Comparison of ENCODE assay signal across 30 cellular contexts in the genomic region with DNA sequence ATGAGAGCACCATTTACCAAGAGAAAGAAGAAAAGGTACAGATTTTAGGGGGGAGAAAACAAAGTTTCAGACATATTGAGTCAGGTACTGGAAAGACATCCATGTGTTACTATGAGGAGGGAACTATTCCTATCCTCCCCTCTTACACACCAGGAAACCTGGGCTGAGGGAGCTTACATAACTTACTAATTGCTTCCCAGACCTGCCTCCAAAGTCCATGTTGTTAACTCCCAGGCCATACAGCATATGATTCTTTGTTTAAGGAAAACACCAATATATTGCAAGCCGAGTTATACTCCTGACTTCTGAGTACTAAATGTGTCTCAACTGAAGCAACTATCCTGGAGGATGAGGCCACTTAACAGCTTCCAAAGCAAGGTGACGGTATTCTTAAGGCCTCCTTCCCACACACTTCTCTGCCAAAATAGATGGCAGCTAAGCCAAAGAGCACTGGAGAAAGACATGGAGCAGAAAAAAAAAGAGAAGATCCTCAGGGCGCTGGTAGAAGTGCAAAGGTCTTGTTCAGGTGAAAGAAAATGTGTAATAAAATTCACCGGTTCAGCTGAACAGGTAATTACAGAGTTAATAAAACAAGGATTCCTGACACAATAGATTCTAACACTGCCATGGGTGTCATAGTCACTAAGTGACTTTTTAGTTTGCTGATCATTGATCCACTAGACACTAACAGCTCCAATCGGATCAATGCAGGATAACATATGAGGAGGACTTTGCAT.
"Had no signal": no experiment of that assay in that cellular context is flagged by ENCODE, and none has a peak within 500 bp of the region (broad histone marks: within the 10 kb centered on the region; RNA-seq: fewer than 3 reads in every experiment).

No MANE protein-coding gene starts in this region.

- H3K4me1 Mint-ChIP-seq: naive B cell, neural crest cell had no signal

- FAIRE-seq: astrocyte had no signal

- ATAC-seq: activated CD4-positive, alpha-beta T cell treated with anti-CD3 and anti-CD28 coated beads for 36 hours; esophagus mucosa; left lung; lower lobe of right lung; right lobe of liver; T-cell had no signal

- H3K27me3 Mint-ChIP-seq: activated CD4-positive, alpha-beta T cell treated with anti-CD3 and anti-CD28 coated beads for 36 hours; activated naive CD8-positive, alpha-beta T cell treated with anti-CD3 and anti-CD28 coated beads, Interleukin-2, amount 10 ng/mL, durations not matched to agents 7 days and 5 days; stimulated activated naive CD8-positive, alpha-beta T cell treated with anti-CD3 and anti-CD28 coated beads, Interleukin-15, Interleukin-2, amounts not matched to agents 100 ng/mL and 50 ng/mL, for 24 hours; T-cell had no signal

- H3K27me3 ChIP-seq: right lobe of liver, uterus had no signal

- H3K27ac ChIP-seq: brain microvascular endothelial cell, left lung, lower lobe of right lung, right lobe of liver, thoracic aorta, uterus had no signal

- H3K27ac Mint-ChIP-seq: activated CD4-positive, alpha-beta T cell treated with anti-CD3 and anti-CD28 coated beads for 36 hours; activated naive CD4-positive, alpha-beta T cell treated with anti-CD3 and anti-CD28 coated beads for 36 hours; activated naive CD8-positive, alpha-beta T cell treated with anti-CD3 and anti-CD28 coated beads, Interleukin-2, amount 10 ng/mL, durations not matched to agents 7 days and 5 days; dendritic cell treated with granulocyte-macrophage colony-stimulating factor and Interleukin-4, amounts not matched to agents 40 ng/mL and 50 ng/mL, for 4 days; endodermal cell; stimulated activated naive CD8-positive, alpha-beta T cell treated with anti-CD3 and anti-CD28 coated beads, Interleukin-15, Interleukin-2, amounts not matched to agents 100 ng/mL and 50 ng/mL, for 24 hours; T-cell; T-helper 2 cell treated with Interferon-gamma antibody and Interleukin-4, amounts not matched to agents 5 μg/mL and 100 μg/mL, for 36 hours; type B pancreatic cell had no signal

- H3K9me3 ChIP-seq: left lung, lower lobe of right lung, right lobe of liver, thoracic aorta, uterus had no signal

- H3K36me3 ChIP-seq: brain microvascular endothelial cell, left lung, lower lobe of right lung, right lobe of liver, thoracic aorta, uterus had no signal

- H3K4me3 ChIP-seq: left lung, lower lobe of right lung, right lobe of liver, thoracic aorta, uterus had no signal

- H3K9me3 Mint-ChIP-seq: activated naive CD4-positive, alpha-beta T cell treated with anti-CD3 and anti-CD28 coated beads for 36 hours; activated naive CD8-positive, alpha-beta T cell treated with anti-CD3 and anti-CD28 coated beads, Interleukin-2, amount 10 ng/mL, durations not matched to agents 7 days and 5 days; dendritic cell treated with granulocyte-macrophage colony-stimulating factor and Interleukin-4, amounts not matched to agents 40 ng/mL and 50 ng/mL, for 4 days; endodermal cell; naive B cell; neural crest cell; stimulated activated naive CD8-positive, alpha-beta T cell treated with anti-CD3 and anti-CD28 coated beads, Interleukin-15, Interleukin-2, amounts not matched to agents 100 ng/mL and 50 ng/mL, for 24 hours; T-cell; T-helper 2 cell treated with Interferon-gamma antibody and Interleukin-4, amounts not matched to agents 5 μg/mL and 100 μg/mL, for 36 hours; type B pancreatic cell had no signal

- DNase-seq: activated CD4-positive, alpha-beta T cell treated with anti-CD3 and anti-CD28 coated beads for 36 hours; activated CD4-positive, CD25-positive, alpha-beta regulatory T cell; activated CD8-positive, alpha-beta memory T cell treated with anti-CD3 and anti-CD28 coated beads for 24 hours; activated effector memory CD4-positive, alpha-beta T cell treated with anti-CD3 and anti-CD28 coated beads, Interleukin-2, amount 50 U/mL, for 16 hours; activated naive CD4-positive, alpha-beta T cell treated with anti-CD3 and anti-CD28 coated beads for 36 hours; activated naive CD8-positive, alpha-beta T cell treated with anti-CD3 and anti-CD28 coated beads, Interleukin-2, amount 10 ng/mL, durations not matched to agents 7 days and 5 days; amniotic stem cell; brain microvascular endothelial cell; endodermal cell; foreskin fibroblast; head of caudate nucleus; hypothalamus; left lung; lower lobe of right lung; mesenchymal stem cell; naive B cell; posterior cingulate gyrus; right lobe of liver; stimulated activated CD4-positive, alpha-beta T cell treated with anti-CD3 and anti-CD28 coated beads, Interleukin-12 subunit alpha, Interleukin-12 subunit beta, amount 100 ng/mL, for 4 hours; stimulated activated CD4-positive, alpha-beta T cell treated with anti-CD3 and anti-CD28 coated beads, Interleukin-4, amount 100 ng/mL, for 1 hour; T-cell; uterus had no signal

- H3K4me1 ChIP-seq: left lung, lower lobe of right lung, right lobe of liver, uterus had no signal

- H3K4me3 Mint-ChIP-seq: activated CD4-positive, alpha-beta T cell treated with anti-CD3 and anti-CD28 coated beads for 36 hours; activated naive CD4-positive, alpha-beta T cell treated with anti-CD3 and anti-CD28 coated beads for 36 hours; activated naive CD8-positive, alpha-beta T cell treated with anti-CD3 and anti-CD28 coated beads, Interleukin-2, amount 10 ng/mL, durations not matched to agents 7 days and 5 days; dendritic cell treated with granulocyte-macrophage colony-stimulating factor and Interleukin-4, amounts not matched to agents 40 ng/mL and 50 ng/mL, for 4 days; endodermal cell; naive B cell; neural crest cell; stimulated activated naive CD8-positive, alpha-beta T cell treated with anti-CD3 and anti-CD28 coated beads, Interleukin-15, Interleukin-2, amounts not matched to agents 100 ng/mL and 50 ng/mL, for 24 hours; T-cell; T-helper 2 cell treated with Interferon-gamma antibody and Interleukin-4, amounts not matched to agents 5 μg/mL and 100 μg/mL, for 36 hours; type B pancreatic cell had no signal

- H3K36me3 Mint-ChIP-seq: type B pancreatic cell had no signal
